ENCODE assay signal across 16 cellular contexts in the genomic region with DNA sequence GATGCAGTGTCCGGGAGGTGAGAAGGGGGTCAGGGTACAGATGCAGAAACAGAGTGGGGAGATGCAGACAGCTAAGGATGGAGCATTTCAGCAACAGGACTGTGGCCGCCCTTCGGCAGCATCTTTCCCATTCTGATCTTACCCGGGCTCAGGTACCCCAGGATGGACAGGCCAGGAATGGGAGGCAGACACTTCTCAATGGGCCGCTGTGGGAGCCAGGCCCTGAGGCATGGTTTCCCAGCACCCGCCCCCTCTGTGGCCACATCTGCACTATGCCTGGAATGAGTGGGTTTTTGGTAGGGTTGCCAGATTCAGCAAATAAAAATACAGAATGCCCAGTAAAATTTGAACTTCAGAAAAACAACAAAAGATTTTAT.
DNase-seq lines count a peak whose midpoint lies in the region; ATAC-seq, FAIRE-seq and TF ChIP-seq lines count a peak whose summit lies in the region.
"Had no signal": no experiment of that assay in that cellular context is flagged by ENCODE, and none has a peak within 500 bp of the region (broad histone marks: within the 10 kb centered on the region; RNA-seq: fewer than 3 reads in every experiment).

No MANE protein-coding gene starts in this region.

- no peaks in the 10 kb centered on the region for H3K4me1 Mint-ChIP-seq in T-cell
- H3K4me1 Mint-ChIP-seq: B cell, H9 had no signal

- POLR2A ChIA-PET in T-cell (lab: Charles Lee) = no interaction called here

- H3K27me3 ChIP-seq in HUES6 (ENCODE audit: control insufficient read depth, insufficient read depth, low read length) (no peaks in the 10 kb centered on the region), adipocyte (replicated peaks; ENCODE audit: control insufficient read depth, insufficient read depth, low read length) (peaks cover 15% of the 10 kb centered on the region), keratinocyte (ENCODE audit: control insufficient read depth, extremely low read depth, insufficient read depth, low read length) (no peaks in the 10 kb centered on the region)

- peak overlapping the region; percentile 18 for H3K9ac ChIP-seq in HUES6 (ENCODE audit: low read length)
- H3K9ac ChIP-seq in adipocyte (ENCODE audit: low read length) = no peak overlapping the region
- no peak overlapping the region for H3K9ac ChIP-seq in keratinocyte (ENCODE audit: control insufficient read depth, extremely low read depth, insufficient read depth, low read length)

- H3K36me3 Mint-ChIP-seq in T-cell = no peaks in the 10 kb centered on the region
- H3K36me3 Mint-ChIP-seq: CD8-positive, alpha-beta T cell had no signal

- H3K36me3 ChIP-seq in HUES6 (ENCODE audit: control insufficient read depth, insufficient read depth, low read length) (no peaks in the 10 kb centered on the region), adipocyte (ENCODE audit: control insufficient read depth, insufficient read depth, low read length, severe bottlenecking) (no peaks in the 10 kb centered on the region), keratinocyte (ENCODE audit: control insufficient read depth in 2 of 2, extremely low read depth in 1 of 2, insufficient read depth in 2 of 2, low read length in 2 of 2) (no peaks in the 10 kb centered on the region)

- H3K27ac ChIP-seq in HUES6 (ENCODE audit: low read depth, low read length) (no peak overlapping the region), keratinocyte (ENCODE audit: control insufficient read depth, insufficient read depth, low read length) (peak overlapping the region; percentile 59)
- H3K27ac ChIP-seq: SK-N-MC had no signal

- no peak overlapping the region for H3K4me3 Mint-ChIP-seq in T-cell
- H3K4me3 Mint-ChIP-seq: B cell; CD8-positive, alpha-beta T cell; H9 had no signal

- no peaks in the 10 kb centered on the region for H3K9me3 ChIP-seq in HUES6 (ENCODE audit: control insufficient read depth, insufficient read depth, low read depth, low read length)
- peaks cover 3% of the 10 kb centered on the region for H3K9me3 ChIP-seq in adipocyte (ENCODE audit: control insufficient read depth, low read length)
- no peaks in the 10 kb centered on the region for H3K9me3 ChIP-seq in keratinocyte (ENCODE audit: control insufficient read depth, low read depth, low read length)
- H3K9me3 ChIP-seq: A549 had no signal

- H3K27ac Mint-ChIP-seq in T-cell = no peak overlapping the region
- H3K27ac Mint-ChIP-seq: B cell; CD8-positive, alpha-beta T cell had no signal

- H3K79me2 ChIP-seq in keratinocyte (ENCODE audit: control insufficient read depth, insufficient read depth, low read length) = no peaks in the 10 kb centered on the region

- H3K4me1 ChIP-seq in HUES6 (ENCODE audit: control insufficient read depth, insufficient read depth, low read length) (peaks cover 15% of the 10 kb centered on the region; the same call in 1 of the 2 replicates), adipocyte (ENCODE audit: control insufficient read depth, insufficient read depth, low read length) (no peaks in the 10 kb centered on the region), keratinocyte (ENCODE audit: control insufficient read depth, extremely low read depth, insufficient read depth, low read length) (peaks cover 49% of the 10 kb centered on the region)

- H3K27me3 Mint-ChIP-seq in T-cell = peaks cover 0 to 8% of the 10 kb centered on the region in 2 donors

- DNase-seq in AG20443 (ENCODE audit: low spot score) (peak; percentile 49), adipocyte (ENCODE audit: low read depth) (peak; percentile 32), keratinocyte (ENCODE audit: low read depth, low spot score) (no peak), T-cell (no peak), NCI-H146 (lab: John Stamatoyannopoulos, UW) (no peak), iPS-NIHi11 (ENCODE audit: low spot score) (no peak)
- DNase-seq in activated CD8-positive, alpha-beta memory T cell treated with anti-CD3 and anti-CD28 coated beads, Interleukin-2, amount 50 U/mL, for 48 hours = no peak
- DNase-seq: H9, Kasumi-1, NCI-H2029 treated with DMSO at 0.1 percent for 48 hours, NCI-H524 had no signal

- H4K20me1 ChIP-seq in keratinocyte (ENCODE audit: control insufficient read depth, extremely low read depth, insufficient read depth, low read length) = no peaks in the 10 kb centered on the region

- peaks cover 0 to 7% (median 6%) of the 10 kb centered on the region in 3 donors for H3K9me3 Mint-ChIP-seq in T-cell
- H3K9me3 Mint-ChIP-seq: CD8-positive, alpha-beta T cell; H9 had no signal

- dilution Hi-C loops in keratinocyte (cut with MboI; ENCODE audit: extremely low pct_ligation_motif_present, low sequenced_read_pairs) = no loop called here

- CTCF ChIA-PET in T-cell (lab: Charles Lee) = no interaction called here

- no peak for ATAC-seq in T-cell (replicated peaks in 1 of 4)
- ATAC-seq: CD8-positive, alpha-beta T cell had no signal

- FAIRE-seq in keratinocyte (lab: Jason Lieb, UNC) = no peak
- FAIRE-seq: A549 had no signal

- H3K9me1 ChIP-seq in keratinocyte (ENCODE audit: control insufficient read depth, extremely low read depth, insufficient read depth, low read length) = no peaks in the 10 kb centered on the region

- TF ChIP-seq CTCF in keratinocyte (optimal IDR thresholded peaks at IDR 0.05 in 1 of 3, IDR thresholded peaks at IDR 0.05 in 1 of 3, conservative IDR thresholded peaks at IDR 0.05 in 1 of 3; ENCODE audit: extremely low read depth in 1 of 3, insufficient read depth in 2 of 3, low read length in 3 of 3) = no peak

- H2AFZ ChIP-seq in keratinocyte (ENCODE audit: control insufficient read depth, low read length) = no peak overlapping the region

- peak overlapping the region; percentile 54 for H3K4me2 ChIP-seq in keratinocyte (ENCODE audit: control insufficient read depth, extremely low read depth, insufficient read depth, low read depth, low read length)
- H3K4me2 ChIP-seq: A549 had no signal

- H3K4me3 ChIP-seq in HUES6 (ENCODE audit: low read depth, low read length) = no peak overlapping the region
- H3K4me3 ChIP-seq in adipocyte (ENCODE audit: low read length) = no peak overlapping the region
- no peak overlapping the region for H3K4me3 ChIP-seq in keratinocyte (ENCODE audit: control insufficient read depth in 2 of 3, extremely low read depth in 1 of 3, insufficient read depth in 2 of 3, low read depth in 1 of 3, low read length in 3 of 3)
- H3K4me3 ChIP-seq: A549, SK-N-MC had no signal

Comparison
In these comparisons a context has a peak if more than half of its experiments do, and no peak if none do; other contexts are left out.
1. DNase-seq: peak in AG20443 (single experiment) and adipocyte (single experiment); none in keratinocyte (single experiment), activated CD8-positive, alpha-beta memory T cell treated with anti-CD3 and anti-CD28 coated beads, Interleukin-2, amount 50 U/mL, for 48 hours (single experiment), T-cell (0 of 34), NCI-H146 (single experiment) and iPS-NIHi11 (single experiment).